Comparison of ENCODE assay signal across 24 cellular contexts in genomic region chr11:113570906-113571305, GRCh38.
A peak's percentile ranks its signal among the peaks of the same experiment; 100 is the strongest.
DNase-seq lines count a peak whose midpoint lies in the region; ATAC-seq, FAIRE-seq and TF ChIP-seq lines count a peak whose summit lies in the region.
"Had no signal": no experiment of that assay in that cellular context is flagged by ENCODE, and none has a peak within 500 bp of the region (broad histone marks: within the 10 kb centered on the region; RNA-seq: fewer than 3 reads in every experiment).

No MANE protein-coding gene starts in this region.

- no peak overlapping the region for H3K4me3 Mint-ChIP-seq in GM23338
- no peak overlapping the region for H3K4me3 Mint-ChIP-seq in T-helper 2 cell treated with Interferon-gamma antibody and Interleukin-4, amounts not matched to agents 5 μg/mL and 100 μg/mL, for 36 hours
- no peak overlapping the region for H3K4me3 Mint-ChIP-seq in endodermal cell
- H3K4me3 Mint-ChIP-seq in CD8-positive, alpha-beta T cell = no peak overlapping the region
- H3K4me3 Mint-ChIP-seq: CD14-positive monocyte; CD4-positive, alpha-beta T cell; H9 had no signal

- peaks cover 31% of the 10 kb centered on the region for H3K4me1 Mint-ChIP-seq in GM23338
- peaks cover 19% of the 10 kb centered on the region for H3K4me1 Mint-ChIP-seq in T-helper 2 cell treated with Interferon-gamma antibody and Interleukin-4, amounts not matched to agents 5 μg/mL and 100 μg/mL, for 36 hours (ENCODE audit: low read depth)
- H3K4me1 Mint-ChIP-seq in endodermal cell = peaks cover 22% of the 10 kb centered on the region
- no peaks in the 10 kb centered on the region for H3K4me1 Mint-ChIP-seq in CD8-positive, alpha-beta T cell (ENCODE audit: low read depth)
- H3K4me1 Mint-ChIP-seq: CD14-positive monocyte had no signal

- H3K36me3 ChIP-seq in GM23338 (ENCODE audit: insufficient read depth) (no peaks in the 10 kb centered on the region), endodermal cell (ENCODE audit: control insufficient read depth, insufficient read depth, low read length) (no peaks in the 10 kb centered on the region), small intestine (ENCODE audit: control insufficient read depth in 2 of 2, insufficient read depth in 2 of 2, low read length in 2 of 2) (no peaks in the 10 kb centered on the region)
- H3K36me3 ChIP-seq in CD8-positive, alpha-beta T cell (ENCODE audit: insufficient read depth, low read length) = no peaks in the 10 kb centered on the region
- H3K36me3 ChIP-seq: BE2C; BLaER1 treated with 17β-estradiol and CSF1 and Interleukin-3, amounts not matched to agents 10 nM and 100 nM had no signal

- no peak overlapping the region for H3K9ac ChIP-seq in endodermal cell (ENCODE audit: extremely low read depth, low read length, poor library complexity, severe bottlenecking)
- H3K9ac ChIP-seq: BLaER1 treated with 17β-estradiol and CSF1 and Interleukin-3, amounts not matched to agents 10 nM and 100 nM; GM23248 had no signal

- H3K36me3 Mint-ChIP-seq in GM23338 (ENCODE audit: low read depth) (no peaks in the 10 kb centered on the region), endodermal cell (ENCODE audit: low read depth) (no peaks in the 10 kb centered on the region)
- no peaks in the 10 kb centered on the region for H3K36me3 Mint-ChIP-seq in T-helper 2 cell treated with Interferon-gamma antibody and Interleukin-4, amounts not matched to agents 5 μg/mL and 100 μg/mL, for 36 hours (ENCODE audit: low read depth)
- H3K36me3 Mint-ChIP-seq in CD8-positive, alpha-beta T cell = no peaks in the 10 kb centered on the region
- H3K36me3 Mint-ChIP-seq: CD14-positive monocyte had no signal

- CTCF ChIA-PET in CD8-positive, alpha-beta T cell (lab: Charles Lee) = no interaction called here

- no peak overlapping the region for H3K27ac Mint-ChIP-seq in GM23338
- peak overlapping the region; percentile 4 for H3K27ac Mint-ChIP-seq in T-helper 2 cell treated with Interferon-gamma antibody and Interleukin-4, amounts not matched to agents 5 μg/mL and 100 μg/mL, for 36 hours
- H3K27ac Mint-ChIP-seq in endodermal cell = no peak overlapping the region
- H3K27ac Mint-ChIP-seq in CD8-positive, alpha-beta T cell = no peak overlapping the region
- H3K27ac Mint-ChIP-seq: CD4-positive, alpha-beta T cell; H9 had no signal

- no peaks in the 10 kb centered on the region for H3K27me3 Mint-ChIP-seq in GM23338 (ENCODE audit: insufficient read depth, low read depth, poor library complexity)
- H3K27me3 Mint-ChIP-seq in T-helper 2 cell treated with Interferon-gamma antibody and Interleukin-4, amounts not matched to agents 5 μg/mL and 100 μg/mL, for 36 hours (ENCODE audit: low read depth) = no peaks in the 10 kb centered on the region
- H3K27me3 Mint-ChIP-seq in endodermal cell (ENCODE audit: insufficient read depth) = no peaks in the 10 kb centered on the region
- H3K27me3 Mint-ChIP-seq in CD8-positive, alpha-beta T cell (ENCODE audit: low read depth) = peaks cover 16% of the 10 kb centered on the region

- H3K4me1 ChIP-seq in GM23338 (ENCODE audit: insufficient read depth) (0 out of 2 replicates have a peak, but pooled peaks cover 5% of the 10 kb centered on the region), endodermal cell (ENCODE audit: control insufficient read depth, insufficient read depth, low read length) (no peaks in the 10 kb centered on the region), small intestine (ENCODE audit: control insufficient read depth in 2 of 2, insufficient read depth in 1 of 2, low read depth in 1 of 2, low read length in 1 of 2) (peaks cover 0 to 2% of the 10 kb centered on the region in 2 donors)
- H3K4me1 ChIP-seq in CD8-positive, alpha-beta T cell (ENCODE audit: insufficient read depth, low read length) = no peaks in the 10 kb centered on the region
- H3K4me1 ChIP-seq: A549; BLaER1 treated with 17β-estradiol and CSF1 and Interleukin-3, amounts not matched to agents 10 nM and 100 nM had no signal

- no peak overlapping the region for H3K4me2 ChIP-seq in GM23338
- H3K4me2 ChIP-seq: A549; BLaER1 treated with 17β-estradiol and CSF1 and Interleukin-3, amounts not matched to agents 10 nM and 100 nM had no signal

- TF ChIP-seq CTCF in GM23338 (conservative IDR thresholded peaks at IDR 0.05; ENCODE audit: low read depth in 2 of 2) (no peak), endodermal cell (conservative IDR thresholded peaks at IDR 0.05) (no peak)
- no peak for TF ChIP-seq CTCF in CD8-positive, alpha-beta T cell (IDR thresholded peaks at IDR 0.05)

- H3K27me3 ChIP-seq in GM23338 (ENCODE audit: insufficient read depth) (no peaks in the 10 kb centered on the region), endodermal cell (ENCODE audit: control insufficient read depth, insufficient read depth, low read length, poor library complexity, severe bottlenecking) (no peaks in the 10 kb centered on the region), small intestine (ENCODE audit: control insufficient read depth in 2 of 2, insufficient read depth in 2 of 2, low read length in 2 of 2) (no peaks in the 10 kb centered on the region)
- H3K27me3 ChIP-seq in CD8-positive, alpha-beta T cell (ENCODE audit: insufficient read depth, low read length) = no peaks in the 10 kb centered on the region
- H3K27me3 ChIP-seq: BE2C; BLaER1 treated with 17β-estradiol and CSF1 and Interleukin-3, amounts not matched to agents 10 nM and 100 nM had no signal

- ATAC-seq in GM23338 (no peak), GM21723 (IDR thresholded peaks at IDR 0.05; ENCODE audit: unreplicated experiment) (no peak)
- ATAC-seq in CD8-positive, alpha-beta T cell = no peak
- ATAC-seq: A549, HCT116 had no signal

- FAIRE-seq in small intestine (lab: Jason Lieb, UNC) = no peak
- FAIRE-seq: A549, G401.6, GM12892 had no signal

- 0 out of 2 replicates have a peak, but pooled peaks cover 2% of the 10 kb centered on the region for H3K9me2 ChIP-seq in GM23338 (ENCODE audit: insufficient read depth)

- no peaks in the 10 kb centered on the region for H3F3A ChIP-seq in GM23338 (replicated peaks; ENCODE audit: low read depth)

- no peaks in the 10 kb centered on the region for H4K20me1 ChIP-seq in GM23338 (replicated peaks; ENCODE audit: insufficient read depth)
- H4K20me1 ChIP-seq: BLaER1 treated with 17β-estradiol and CSF1 and Interleukin-3, amounts not matched to agents 10 nM and 100 nM had no signal

- intact Hi-C loops in CD8-positive, alpha-beta T cell (cut with DNase I, micrococcal nuclease) = no loop called here

- H3K79me2 ChIP-seq in GM23338 (replicated peaks; ENCODE audit: insufficient read depth) = no peaks in the 10 kb centered on the region

- H3K4me3 ChIP-seq in GM23338 (no peak overlapping the region), endodermal cell (ENCODE audit: low read length) (no peak overlapping the region), small intestine (ENCODE audit: low read depth in 1 of 2, low read length in 2 of 2) (no peak overlapping the region)
- H3K4me3 ChIP-seq in CD8-positive, alpha-beta T cell (ENCODE audit: low read depth, low read length) = no peak overlapping the region
- H3K4me3 ChIP-seq: A549; BLaER1 treated with 17β-estradiol and CSF1 and Interleukin-3, amounts not matched to agents 10 nM and 100 nM; GM23248 had no signal

- H2AFZ ChIP-seq in GM23338 = peak overlapping the region; percentile 73; the same call in 1 of the 2 replicates
- H2AFZ ChIP-seq: GM23248 had no signal

- no peaks in the 10 kb centered on the region for H3K9me3 ChIP-seq in endodermal cell (ENCODE audit: control insufficient read depth, low read length)
- no peaks in the 10 kb centered on the region for H3K9me3 ChIP-seq in small intestine (ENCODE audit: control insufficient read depth, low read depth)
- no peaks in the 10 kb centered on the region for H3K9me3 ChIP-seq in CD8-positive, alpha-beta T cell (ENCODE audit: low read length)
- H3K9me3 ChIP-seq: A549; BE2C; BLaER1 treated with 17β-estradiol and CSF1 and Interleukin-3, amounts not matched to agents 10 nM and 100 nM had no signal

- H3K27ac ChIP-seq in GM23338 (ENCODE audit: low read depth) = no peak overlapping the region
- H3K27ac ChIP-seq in endodermal cell (ENCODE audit: low read depth, low read length) = no peak overlapping the region
- no peak overlapping the region for H3K27ac ChIP-seq in small intestine (ENCODE audit: low read depth in 1 of 2, low read length in 1 of 2)
- no peak overlapping the region for H3K27ac ChIP-seq in CD8-positive, alpha-beta T cell (ENCODE audit: low read depth, low read length)
- H3K27ac ChIP-seq: A549; BLaER1 treated with 17β-estradiol and CSF1 and Interleukin-3, amounts not matched to agents 10 nM and 100 nM; GM23248 had no signal

- POLR2A ChIA-PET in CD8-positive, alpha-beta T cell (lab: Charles Lee) = interaction anchor here (0.6 kb wide), 1 partner anchor 1237 kb away, joined by 5 read pairs; no protein-coding TSS in a partner anchor

- H3K9me3 Mint-ChIP-seq in GM23338 = no peaks in the 10 kb centered on the region
- H3K9me3 Mint-ChIP-seq in T-helper 2 cell treated with Interferon-gamma antibody and Interleukin-4, amounts not matched to agents 5 μg/mL and 100 μg/mL, for 36 hours = no peaks in the 10 kb centered on the region
- H3K9me3 Mint-ChIP-seq in endodermal cell = no peaks in the 10 kb centered on the region
- no peaks in the 10 kb centered on the region for H3K9me3 Mint-ChIP-seq in CD8-positive, alpha-beta T cell
- H3K9me3 Mint-ChIP-seq: CD4-positive, alpha-beta T cell; H9 had no signal

- DNase-seq in GM23338 (ENCODE audit: low spot score) = no peak
- no peak for DNase-seq in T-helper 2 cell treated with Interferon-gamma antibody and Interleukin-4, amounts not matched to agents 5 μg/mL and 100 μg/mL, for 36 hours (ENCODE audit: low spot score)
- peak; percentile 6 for DNase-seq in endodermal cell
- peak; percentile 52 for DNase-seq in small intestine
- no peak for DNase-seq in middle frontal gyrus (ENCODE audit: extremely low spot score, low spot score)
- no peak for DNase-seq in CD8-positive, alpha-beta T cell
- DNase-seq in activated CD8-positive, alpha-beta memory T cell treated with anti-CD3 and anti-CD28 coated beads, Interleukin-2, amount 50 U/mL, for 4 hours = no peak
- DNase-seq: 8988T; ACHN; AML-193; BE2C; CD4-positive, alpha-beta T cell; COR-L47; DMS153; DND-41; GM23248; H9 had no signal

TF ChIP-seq in GM23338, 12 proteins besides CTCF, POLR2A, EP300 and RAD21 (continues in another document):
- no peak for TF ChIP-seq ETS1 (IDR thresholded peaks at IDR 0.05)
- TF ChIP-seq STAT1 (IDR thresholded peaks at IDR 0.05; ENCODE audit: unreplicated experiment) = no peak

Comparison
In these comparisons a context has a peak if more than half of its experiments do, and no peak if none do; other contexts are left out.
1. DNase-seq: peak in endodermal cell (single experiment) and small intestine (single experiment); none in GM23338 (single experiment), T-helper 2 cell treated with Interferon-gamma antibody and Interleukin-4, amounts not matched to agents 5 μg/mL and 100 μg/mL, for 36 hours (single experiment), middle frontal gyrus (single experiment), CD8-positive, alpha-beta T cell (0 of 7) and activated CD8-positive, alpha-beta memory T cell treated with anti-CD3 and anti-CD28 coated beads, Interleukin-2, amount 50 U/mL, for 4 hours (single experiment).